Comparison of ENCODE assay signal across 18 cellular contexts in the genomic region with DNA sequence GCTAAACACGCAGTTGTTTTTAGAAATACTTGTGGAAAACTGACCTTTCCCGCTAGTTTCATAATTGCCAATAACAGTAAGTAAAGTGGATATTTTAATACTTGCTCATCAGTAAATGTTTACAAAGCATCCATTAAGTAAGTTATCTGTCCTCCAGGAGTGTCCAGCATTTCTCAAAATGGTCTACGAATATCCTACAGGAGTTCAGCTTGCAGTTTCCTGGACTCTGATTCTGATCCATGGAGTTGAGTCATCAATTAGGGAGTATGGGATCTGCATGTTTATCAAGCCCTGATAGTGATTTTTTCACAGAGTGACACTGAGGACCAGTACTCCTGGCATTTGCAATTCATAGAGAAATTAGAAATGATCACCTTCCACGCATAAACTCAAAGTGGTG.
DNase-seq lines count a peak whose midpoint lies in the region; ATAC-seq, FAIRE-seq and TF ChIP-seq lines count a peak whose summit lies in the region.
"Had no signal": no experiment of that assay in that cellular context is flagged by ENCODE, and none has a peak within 500 bp of the region (broad histone marks: within the 10 kb centered on the region; RNA-seq: fewer than 3 reads in every experiment).

No MANE protein-coding gene starts in this region.

- DNase-seq in EL (peak; percentile 26), IMR-90 (peak; percentile 10), amniotic epithelial cell (ENCODE audit: low read depth) (peak; percentile 60), DMS 273 treated with DMSO at 0.1 percent for 48 hours (lab: John Stamatoyannopoulos, UW) (no peak), neuronal stem cell (ENCODE audit: low spot score) (no peak)
- DNase-seq: 8988T; CD4-positive, alpha-beta memory T cell; DMS79 treated with DMSO at 0.1 percent for 48 hours; GDM1; KG1 had no signal

- H4K5ac ChIP-seq in IMR-90 (ENCODE audit: low read depth, low read length), result no peak overlapping the region

- H3K56ac ChIP-seq in IMR-90 (ENCODE audit: extremely low read depth, insufficient read depth, low read length), result no peak overlapping the region

- no peak for TF ChIP-seq CTCF in IMR-90 (conservative IDR thresholded peaks at IDR 0.05; ENCODE audit: low read depth, low read length)

- ATAC-seq in IMR-90 (ENCODE audit: low read depth) (no peak), HG02973 (IDR thresholded peaks at IDR 0.05; ENCODE audit: unreplicated experiment) (no peak), GM18498 (IDR thresholded peaks at IDR 0.05; ENCODE audit: unreplicated experiment) (no peak)
- ATAC-seq: HepG2 had no signal

- H3K36me3 ChIP-seq in IMR-90 (ENCODE audit: control insufficient read depth, insufficient read depth, low read length), result no peaks in the 10 kb centered on the region
- no peaks in the 10 kb centered on the region for H3K36me3 ChIP-seq in neuronal stem cell (replicated peaks in 1 of 2; ENCODE audit: control insufficient read depth in 2 of 2, insufficient read depth in 2 of 2, low read length in 2 of 2)
- H3K36me3 ChIP-seq: BLaER1, HAP-1 had no signal

- no peak for TF ChIP-seq RAD21 in IMR-90 (IDR thresholded peaks at IDR 0.05; ENCODE audit: low read length)

- H2AK9ac ChIP-seq in IMR-90 (replicated peaks; ENCODE audit: low read depth, low read length, poor library complexity), result no peak overlapping the region

- H3K14ac ChIP-seq in IMR-90 (replicated peaks; ENCODE audit: low read depth, low read length) (no peak overlapping the region), neuronal stem cell (ENCODE audit: low read length) (no peak overlapping the region)

- H3K23ac ChIP-seq in IMR-90 (ENCODE audit: low read depth, low read length), result no peak overlapping the region
- no peak overlapping the region for H3K23ac ChIP-seq in neuronal stem cell (ENCODE audit: low read depth, low read length, poor library complexity)

- H2BK15ac ChIP-seq in IMR-90 (ENCODE audit: low read depth, low read length) (no peak overlapping the region), neuronal stem cell (ENCODE audit: low read length) (no peak overlapping the region)

- no peak for TF ChIP-seq POLR2A in IMR-90 (IDR thresholded peaks at IDR 0.05; ENCODE audit: low read depth, low read length)

- BruUV-seq in IMR-90 (replicated peaks; lab: Mats Ljungman, UMichigan), result no TSS peak

- in situ Hi-C loops in IMR-90 (cut with MboI; ENCODE audit: low sequenced_read_pairs), result no loop called here

- H2BK20ac ChIP-seq in IMR-90 (ENCODE audit: low read depth, low read length), result no peak overlapping the region

- H3K27ac ChIP-seq in IMR-90 (ENCODE audit: insufficient read depth, low read length) (no peak overlapping the region), neuronal stem cell (replicated peaks; ENCODE audit: low read length) (no peak overlapping the region)
- H3K27ac ChIP-seq: BLaER1 had no signal

- CTCF ChIA-PET in IMR-90 (lab: Yijun Ruan, JAX), result no interaction called here

- H3K4me1 ChIP-seq in IMR-90 (ENCODE audit: control insufficient read depth, insufficient read depth, low read length), result no peaks in the 10 kb centered on the region
- peaks cover 0 to 3% of the 10 kb centered on the region in 2 donors for H3K4me1 ChIP-seq in neuronal stem cell (ENCODE audit: control insufficient read depth in 2 of 2, insufficient read depth in 1 of 2, low read depth in 1 of 2, low read length in 2 of 2)
- H3K4me1 ChIP-seq: HAP-1 had no signal

- no peak overlapping the region for H4K8ac ChIP-seq in IMR-90 (ENCODE audit: low read depth in 2 of 2, low read length in 2 of 2)
- no peak overlapping the region for H4K8ac ChIP-seq in neuronal stem cell (ENCODE audit: low read depth, low read length)

- POLR2A ChIA-PET in IMR-90 (lab: Charles Lee; ENCODE audit: unreplicated experiment), result no interaction called here

- no CpG with 5 or more reads among the region's 4 CpGs for WGBS in IMR-90 (ENCODE audit: extremely low coverage in 2 of 2, insufficient read length in 1 of 2), 2 experiments
- no CpG with 5 or more reads among the region's 4 CpGs for WGBS in neuronal stem cell (ENCODE audit: extremely low coverage in 2 of 2, insufficient read length in 2 of 2, insufficient replicate concordance in 1 of 2), 2 donors

- H2BK120ac ChIP-seq in IMR-90 (ENCODE audit: low read depth, low read length) (peak overlapping the region; percentile 48; the same call in 1 of the 2 replicates), neuronal stem cell (ENCODE audit: low read depth, low read length) (no peak overlapping the region)

- H3K4me3 ChIP-seq in IMR-90 (ENCODE audit: insufficient read depth, low read depth, low read length), result no peak overlapping the region
- no peak overlapping the region for H3K4me3 ChIP-seq in neuronal stem cell (ENCODE audit: low read length in 2 of 2)
- H3K4me3 ChIP-seq: BLaER1, HAP-1 had no signal

- H3K4me2 ChIP-seq in IMR-90 (ENCODE audit: low read depth, low read length) (no peak overlapping the region), neuronal stem cell (ENCODE audit: insufficient read depth, low read length, poor library complexity, severe bottlenecking) (no peak overlapping the region)
- H3K4me2 ChIP-seq: BLaER1 had no signal

- peak overlapping the region; percentile 35 for H2BK5ac ChIP-seq in IMR-90 (ENCODE audit: low read depth, low read length, poor library complexity, severe bottlenecking)
- no peak overlapping the region for H2BK5ac ChIP-seq in neuronal stem cell (ENCODE audit: low read length)

- H3K27me3 ChIP-seq in IMR-90 (ENCODE audit: control insufficient read depth, insufficient read depth, low read length) (no peaks in the 10 kb centered on the region), neuronal stem cell (ENCODE audit: control insufficient read depth in 3 of 3, insufficient read depth in 3 of 3, low read depth in 1 of 3, low read length in 3 of 3) (no peaks in the 10 kb centered on the region)
- H3K27me3 ChIP-seq: BLaER1 had no signal

- H3K18ac ChIP-seq in IMR-90 (ENCODE audit: low read depth, low read length) (no peak overlapping the region), neuronal stem cell (ENCODE audit: low read length) (no peak overlapping the region)

- H3K9me3 ChIP-seq in IMR-90 (ENCODE audit: control insufficient read depth, insufficient read depth, low read length) (no peaks in the 10 kb centered on the region), neuronal stem cell (replicated peaks in 1 of 2; ENCODE audit: control insufficient read depth in 2 of 2, insufficient read depth in 1 of 2, low read depth in 1 of 2, low read length in 2 of 2) (no peaks in the 10 kb centered on the region)
- H3K9me3 ChIP-seq: BLaER1, HAP-1 had no signal

- H3K9ac ChIP-seq in IMR-90 (ENCODE audit: low read depth, low read length) (no peak overlapping the region), neuronal stem cell (ENCODE audit: low read depth, low read length, poor library complexity) (no peak overlapping the region)
- H3K9ac ChIP-seq: BLaER1 had no signal

- intact Hi-C loops in IMR-90 (cut with micrococcal nuclease), result no loop called here

- H3K4ac ChIP-seq in IMR-90 (ENCODE audit: low read depth, low read length) (no peak overlapping the region), neuronal stem cell (ENCODE audit: low read length) (no peak overlapping the region)

- H4K20me1 ChIP-seq in IMR-90 (ENCODE audit: insufficient read depth, low read length), result no peaks in the 10 kb centered on the region
- H4K20me1 ChIP-seq: BLaER1 had no signal

- FAIRE-seq in islet of Langerhans (lab: Jason Lieb, UNC), result peak; percentile 53
- FAIRE-seq: GM12892, GM19239, HepG2 had no signal

- dilution Hi-C loops in IMR-90 (cut with HindIII; ENCODE audit: low sequenced_read_pairs, unreplicated experiment), result no loop called here

- no peak overlapping the region for H2AFZ ChIP-seq in IMR-90 (replicated peaks; ENCODE audit: low read length, poor library complexity)
- H2AFZ ChIP-seq in neuronal stem cell (ENCODE audit: low read length), result no peak overlapping the region

- H4K91ac ChIP-seq in IMR-90 (ENCODE audit: insufficient read depth, low read depth, low read length) (no peak overlapping the region), neuronal stem cell (ENCODE audit: low read depth, low read length, poor library complexity) (no peak overlapping the region)

- no peaks in the 10 kb centered on the region for H3K9me1 ChIP-seq in IMR-90 (ENCODE audit: insufficient read depth, low read length)

- H3K79me1 ChIP-seq in IMR-90 (ENCODE audit: low read depth in 1 of 2, low read length in 2 of 2) (no peaks in the 10 kb centered on the region), neuronal stem cell (ENCODE audit: low read depth, low read length) (no peaks in the 10 kb centered on the region)

- no peak overlapping the region for H2BK12ac ChIP-seq in neuronal stem cell (ENCODE audit: low read length)

- no peak overlapping the region for H2AK5ac ChIP-seq in IMR-90 (ENCODE audit: low read depth, low read length)
- no peak overlapping the region for H2AK5ac ChIP-seq in neuronal stem cell (ENCODE audit: low read depth, low read length)

TF ChIP-seq in IMR-90, 13 proteins besides CTCF, POLR2A, EP300 and RAD21 (continues in another document):
- TF ChIP-seq FOS (IDR thresholded peaks at IDR 0.05; ENCODE audit: low read depth, low read length) (no peak), RFX5 (IDR thresholded peaks at IDR 0.05; ENCODE audit: low read depth, low read length) (no peak), RCOR1 (IDR thresholded peaks at IDR 0.05; ENCODE audit: insufficient replicate concordance, low read length) (no peak), MXI1 (IDR thresholded peaks at IDR 0.05; ENCODE audit: borderline replicate concordance, low read depth, low read length) (no peak), NFE2L2 (IDR thresholded peaks at IDR 0.05; ENCODE audit: low read depth, low read length) (no peak), MAFK (IDR thresholded peaks at IDR 0.05; ENCODE audit: low read depth, low read length) (no peak), MAZ (IDR thresholded peaks at IDR 0.05; ENCODE audit: borderline replicate concordance, low read depth, low read length) (no peak), CEBPB (IDR thresholded peaks at IDR 0.05; ENCODE audit: low read depth, low read length) (no peak), BHLHE40 (IDR thresholded peaks at IDR 0.05; ENCODE audit: low read depth, low read length) (no peak), USF2 (IDR thresholded peaks at IDR 0.05; ENCODE audit: low read depth, low read length) (no peak), CHD1 (IDR thresholded peaks at IDR 0.05; ENCODE audit: low read depth, low read length) (no peak)

Comparison
In these comparisons a context has a peak if more than half of its experiments do, and no peak if none do; other contexts are left out.
1. DNase-seq: peak in EL (single experiment), IMR-90 (single experiment) and amniotic epithelial cell (single experiment); none in DMS 273 treated with DMSO at 0.1 percent for 48 hours (single experiment) and neuronal stem cell (single experiment).